Comparison of ENCODE assay signal across 8 cellular contexts in the genomic region with DNA sequence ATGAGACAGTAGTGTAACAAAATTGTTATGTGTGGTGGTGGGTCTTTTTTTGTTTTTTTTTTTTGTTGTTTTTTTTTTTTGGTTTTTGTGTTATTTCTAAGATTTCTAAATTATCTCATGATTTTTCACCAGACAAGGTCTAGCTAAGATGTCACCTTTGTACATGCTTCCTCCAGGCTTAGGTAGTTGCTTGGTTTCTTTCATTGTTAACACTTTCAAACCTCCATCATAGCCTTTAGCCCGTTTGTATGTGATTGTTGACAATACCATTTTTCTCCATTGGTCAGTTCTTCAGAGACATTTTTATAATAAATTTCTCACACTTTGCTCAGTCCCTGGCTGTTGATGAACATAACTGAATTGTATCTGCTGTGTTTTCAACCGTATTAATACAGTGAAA. TPM values are rescaled to one million over a fixed set of nuclear protein-coding genes. Genes with fewer than 3 reads are reported as not detected.
DNase-seq lines count a peak whose midpoint lies in the region; ATAC-seq and TF ChIP-seq lines count a peak whose summit lies in the region.

No MANE protein-coding gene starts in this region.

- H2AFZ ChIP-seq in neural cell (ENCODE audit: low read depth, low read length): no peak overlapping the region

- H3K9ac ChIP-seq in neural cell (ENCODE audit: low read length): peak overlapping the region; percentile 95

- no TSS peak for BruUV-seq in Calu3 (replicated peaks; lab: Mats Ljungman, UMichigan)

- H3K4me3 Mint-ChIP-seq in Calu3 (ENCODE audit: low read depth, unreplicated experiment): peak overlapping the region; percentile 99
- H3K4me3 Mint-ChIP-seq in dendritic cell treated with granulocyte-macrophage colony-stimulating factor and Interleukin-4, amounts not matched to agents 40 ng/mL and 50 ng/mL, for 4 days: peak overlapping the region; percentile 57

- no peaks in the 10 kb centered on the region for H3K9me2 ChIP-seq in neural cell (ENCODE audit: insufficient read depth, low read length)

- H3K27me3 Mint-ChIP-seq in Calu3 (ENCODE audit: unreplicated experiment): no peaks in the 10 kb centered on the region
- H3K27me3 Mint-ChIP-seq in dendritic cell treated with granulocyte-macrophage colony-stimulating factor and Interleukin-4, amounts not matched to agents 40 ng/mL and 50 ng/mL, for 4 days: no peaks in the 10 kb centered on the region

- H3K4me3 ChIP-seq in neural cell (ENCODE audit: low read length) (peak overlapping the region; percentile 86), WERI-Rb-1 (ENCODE audit: low read depth, low read length) (no peak overlapping the region)

- CTCF ChIA-PET in Calu3 (lab: Charles Lee): interaction anchor here (0.5 to 0.6 kb wide), 2 partner anchors 12 to 1406 kb away, joined by 3 to 4 read pairs; no protein-coding TSS in a partner anchor

- peaks cover 2% of the 10 kb centered on the region for H3F3A ChIP-seq in neural cell (ENCODE audit: insufficient read depth, low read length, poor library complexity, severe bottlenecking)

- H4K20me1 ChIP-seq in neural cell (ENCODE audit: insufficient read depth): peaks cover 17% of the 10 kb centered on the region

- no peaks in the 10 kb centered on the region for H3K9me3 ChIP-seq in neural cell (ENCODE audit: low read length)
- H3K9me3 ChIP-seq in WERI-Rb-1 (ENCODE audit: severe bottlenecking): no peaks in the 10 kb centered on the region

- H3K27ac Mint-ChIP-seq in Calu3 (ENCODE audit: unreplicated experiment): peak overlapping the region; percentile 54
- no peak overlapping the region for H3K27ac Mint-ChIP-seq in dendritic cell treated with granulocyte-macrophage colony-stimulating factor and Interleukin-4, amounts not matched to agents 40 ng/mL and 50 ng/mL, for 4 days

- TF ChIP-seq EP300 in neural cell (conservative IDR thresholded peaks at IDR 0.05; ENCODE audit: poor library complexity, severe bottlenecking): no peak

- H3K79me2 ChIP-seq in neural cell (replicated peaks; ENCODE audit: insufficient read depth, low read length): peaks cover 67% of the 10 kb centered on the region

- TF ChIP-seq RAD21 in neural cell (conservative IDR thresholded peaks at IDR 0.05): no peak

- no peaks in the 10 kb centered on the region for H3K27me3 ChIP-seq in neural cell (ENCODE audit: insufficient read depth, low read depth, low read length)
- no peaks in the 10 kb centered on the region for H3K27me3 ChIP-seq in WERI-Rb-1 (ENCODE audit: insufficient read depth, low read depth, severe bottlenecking)

- peaks cover 56% of the 10 kb centered on the region for H3K36me3 Mint-ChIP-seq in Calu3 (ENCODE audit: insufficient read depth, unreplicated experiment)
- H3K36me3 Mint-ChIP-seq in dendritic cell treated with granulocyte-macrophage colony-stimulating factor and Interleukin-4, amounts not matched to agents 40 ng/mL and 50 ng/mL, for 4 days (ENCODE audit: low read depth): peaks cover 50% of the 10 kb centered on the region

- DNase-seq in Calu3 (no peak), NAMALWA (ENCODE audit: low spot score) (peak; percentile 12), NCI-H1092 (lab: John Stamatoyannopoulos, UW) (no peak), WERI-Rb-1 (no peak), activated gamma-delta T cell treated with Interleukin-2 at 50 U/mL for 16 hours (no peak)

- no peaks in the 10 kb centered on the region for H3K36me3 ChIP-seq in neural cell (ENCODE audit: insufficient read depth, low read length)
- peaks cover 5% of the 10 kb centered on the region for H3K36me3 ChIP-seq in WERI-Rb-1

- intact Hi-C loops in Calu3 (cut with micrococcal nuclease; ENCODE audit: unreplicated experiment): loop anchor here (5.0 kb wide), 1 partner anchor 133 kb away; no protein-coding TSS in a partner anchor
- intact Hi-C loops in dendritic cell treated with granulocyte-macrophage colony-stimulating factor and Interleukin-4, amounts not matched to agents 40 ng/mL and 50 ng/mL, for 4 days (cut with micrococcal nuclease): loop anchor here (5.0 kb wide), 1 partner anchor 528 kb away; a partner anchor contains a TSS

- H3K4me1 Mint-ChIP-seq in Calu3 (ENCODE audit: low read depth, unreplicated experiment): peaks cover 30% of the 10 kb centered on the region
- peaks cover 51% of the 10 kb centered on the region for H3K4me1 Mint-ChIP-seq in dendritic cell treated with granulocyte-macrophage colony-stimulating factor and Interleukin-4, amounts not matched to agents 40 ng/mL and 50 ng/mL, for 4 days (ENCODE audit: low read depth)

- no peaks in the 10 kb centered on the region for H3K9me3 Mint-ChIP-seq in Calu3 (ENCODE audit: low read depth, unreplicated experiment)
- H3K9me3 Mint-ChIP-seq in dendritic cell treated with granulocyte-macrophage colony-stimulating factor and Interleukin-4, amounts not matched to agents 40 ng/mL and 50 ng/mL, for 4 days: no peaks in the 10 kb centered on the region

- TF ChIP-seq CTCF in Calu3 (IDR thresholded peaks at IDR 0.05; ENCODE audit: unreplicated experiment) (no peak), neural cell (IDR thresholded peaks at IDR 0.05; ENCODE audit: poor library complexity, severe bottlenecking) (no peak), WERI-Rb-1 (IDR thresholded peaks at IDR 0.05; ENCODE audit: low read depth, low read length) (no peak)

- no peak overlapping the region for H3K27ac ChIP-seq in neural cell (ENCODE audit: low read length)
- H3K27ac ChIP-seq in WERI-Rb-1: no peak overlapping the region

- ATAC-seq in HG03342 (IDR thresholded peaks at IDR 0.05; ENCODE audit: unreplicated experiment): no peak

- H3K4me2 ChIP-seq in neural cell (ENCODE audit: low read length): peak overlapping the region; percentile 99

TF ChIP-seq in neural cell, 6 proteins besides CTCF, POLR2A, EP300 and RAD21:
- TF ChIP-seq MXI1 (conservative IDR thresholded peaks at IDR 0.05; ENCODE audit: poor library complexity, severe bottlenecking) (no peak), EZH2 (IDR thresholded peaks at IDR 0.05; ENCODE audit: borderline replicate concordance, insufficient read depth, low read length, poor library complexity, severe bottlenecking) (no peak), SMC3 (conservative IDR thresholded peaks at IDR 0.05; ENCODE audit: poor library complexity) (no peak), POLR2AphosphoS5 (IDR thresholded peaks at IDR 0.05) (no peak), TAF1 (IDR thresholded peaks at IDR 0.05; ENCODE audit: low read depth) (no peak)
- TF ChIP-seq, protein P1, sequence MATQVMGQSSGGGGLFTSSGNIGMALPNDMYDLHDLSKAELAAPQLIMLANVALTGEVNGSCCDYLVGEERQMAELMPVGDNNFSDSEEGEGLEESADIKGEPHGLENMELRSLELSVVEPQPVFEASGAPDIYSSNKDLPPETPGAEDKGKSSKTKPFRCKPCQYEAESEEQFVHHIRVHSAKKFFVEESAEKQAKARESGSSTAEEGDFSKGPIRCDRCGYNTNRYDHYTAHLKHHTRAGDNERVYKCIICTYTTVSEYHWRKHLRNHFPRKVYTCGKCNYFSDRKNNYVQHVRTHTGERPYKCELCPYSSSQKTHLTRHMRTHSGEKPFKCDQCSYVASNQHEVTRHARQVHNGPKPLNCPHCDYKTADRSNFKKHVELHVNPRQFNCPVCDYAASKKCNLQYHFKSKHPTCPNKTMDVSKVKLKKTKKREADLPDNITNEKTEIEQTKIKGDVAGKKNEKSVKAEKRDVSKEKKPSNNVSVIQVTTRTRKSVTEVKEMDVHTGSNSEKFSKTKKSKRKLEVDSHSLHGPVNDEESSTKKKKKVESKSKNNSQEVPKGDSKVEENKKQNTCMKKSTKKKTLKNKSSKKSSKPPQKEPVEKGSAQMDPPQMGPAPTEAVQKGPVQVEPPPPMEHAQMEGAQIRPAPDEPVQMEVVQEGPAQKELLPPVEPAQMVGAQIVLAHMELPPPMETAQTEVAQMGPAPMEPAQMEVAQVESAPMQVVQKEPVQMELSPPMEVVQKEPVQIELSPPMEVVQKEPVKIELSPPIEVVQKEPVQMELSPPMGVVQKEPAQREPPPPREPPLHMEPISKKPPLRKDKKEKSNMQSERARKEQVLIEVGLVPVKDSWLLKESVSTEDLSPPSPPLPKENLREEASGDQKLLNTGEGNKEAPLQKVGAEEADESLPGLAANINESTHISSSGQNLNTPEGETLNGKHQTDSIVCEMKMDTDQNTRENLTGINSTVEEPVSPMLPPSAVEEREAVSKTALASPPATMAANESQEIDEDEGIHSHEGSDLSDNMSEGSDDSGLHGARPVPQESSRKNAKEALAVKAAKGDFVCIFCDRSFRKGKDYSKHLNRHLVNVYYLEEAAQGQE (IDR thresholded peaks at IDR 0.05; ENCODE audit: borderline replicate concordance): no peak

RNA-seq across cellular contexts. Expression of a gene that starts 2.2 kb away (rescaled TPM):
- total RNA-seq in Calu3 (2022): 54.5 and 63.9 TPM in 2 replicates
- polyA plus RNA-seq in neural cell: 79.1 and 80.2 TPM in 2 replicates
- polyA minus RNA-seq in neural cell: 136 and 139 TPM in 2 replicates

RNA-seq across cellular contexts. Expression of a gene that starts 2.4 kb away (rescaled TPM):
- total RNA-seq in Calu3 (2022): 52.5 and 57.3 TPM in 2 replicates
- polyA plus RNA-seq in neural cell: 7.4 and 8.7 TPM in 2 replicates
- polyA minus RNA-seq in neural cell: 33.6 and 35.1 TPM in 2 replicates
